Comparison of ENCODE assay signal across 8 cellular contexts in the genomic region with DNA sequence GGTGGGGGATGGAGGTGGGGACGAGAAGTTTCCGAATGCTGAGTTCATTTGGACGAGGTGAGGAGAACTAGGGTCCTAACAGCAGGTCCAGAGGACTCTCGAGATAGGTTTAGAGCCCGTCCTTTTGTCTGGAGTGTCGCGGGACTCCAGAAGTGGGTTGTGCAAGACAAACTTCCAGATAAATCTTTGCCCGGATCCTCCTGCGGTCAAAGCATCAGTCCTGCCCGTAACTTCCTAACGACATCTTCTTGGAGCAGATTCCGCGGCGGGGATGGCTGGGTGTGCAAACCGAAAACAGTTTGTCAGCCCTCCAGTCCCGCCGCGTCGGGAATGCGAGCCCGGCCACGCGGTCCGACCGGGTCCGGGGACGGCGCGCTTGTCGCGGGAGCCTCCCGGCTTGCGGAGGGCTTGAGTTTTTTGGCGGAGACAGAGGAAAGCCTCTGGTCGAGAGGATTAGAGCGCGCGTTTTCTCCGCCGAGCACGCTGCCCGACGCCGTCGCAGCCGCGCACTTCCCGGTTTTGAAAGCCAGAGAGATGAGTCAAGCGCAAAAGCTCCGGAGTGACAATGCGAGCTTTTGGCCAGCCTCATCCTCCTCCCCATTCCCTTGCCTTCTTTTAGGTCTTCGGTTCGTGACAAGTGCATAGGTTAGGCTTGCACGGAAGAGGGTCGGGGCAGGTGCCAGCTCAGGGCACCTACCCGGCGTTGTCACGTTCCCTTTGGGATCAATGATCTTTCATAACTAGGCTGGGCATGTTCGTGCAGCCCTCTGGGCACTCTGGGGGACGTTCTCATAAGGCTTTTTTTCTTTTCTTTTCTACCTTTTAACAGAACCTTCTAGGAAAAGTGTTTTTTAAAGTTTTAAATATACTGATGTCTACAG.
DNase-seq lines count a peak whose midpoint lies in the region; ATAC-seq and TF ChIP-seq lines count a peak whose summit lies in the region.

No MANE protein-coding gene starts in this region.

- TF ChIP-seq CTCF in A673 (conservative IDR thresholded peaks at IDR 0.05; ENCODE audit: low read depth, low read length) (no peak), OCI-LY3 (IDR thresholded peaks at IDR 0.05; ENCODE audit: low read depth, low read length) (no peak), fibroblast of villous mesenchyme (IDR thresholded peaks at IDR 0.05; ENCODE audit: insufficient read depth, low read depth, low read length) (no peak), neural crest cell (conservative IDR thresholded peaks at IDR 0.05) (no peak), type B pancreatic cell (conservative IDR thresholded peaks at IDR 0.05) (no peak)

- H3K36me3 Mint-ChIP-seq in neural crest cell (ENCODE audit: low read depth) (no peaks in the 10 kb centered on the region), type B pancreatic cell (no peaks in the 10 kb centered on the region)

- peak overlapping the region; percentile 30 for H3K4me2 ChIP-seq in OCI-LY3 (ENCODE audit: low read length)

- H3K4me1 ChIP-seq in A673 (ENCODE audit: insufficient read depth, low read length, poor library complexity, severe bottlenecking) (peaks cover 6% of the 10 kb centered on the region), OCI-LY3 (ENCODE audit: low read length) (peaks cover 11% of the 10 kb centered on the region)

- H3K4me1 Mint-ChIP-seq in neural crest cell (peaks cover 27% of the 10 kb centered on the region), type B pancreatic cell (ENCODE audit: unreplicated experiment) (peaks cover 7% of the 10 kb centered on the region)

- intact Hi-C loops in A673 (cut with micrococcal nuclease; ENCODE audit: unreplicated experiment), result loop anchor here (10.0 kb wide), 1 partner anchor 230 kb away; no protein-coding TSS in a partner anchor

- ATAC-seq in GM19463 (IDR thresholded peaks at IDR 0.05; ENCODE audit: unreplicated experiment), result peak; percentile 29

- no peaks in the 10 kb centered on the region for H3K9me3 Mint-ChIP-seq in neural crest cell
- no peaks in the 10 kb centered on the region for H3K9me3 Mint-ChIP-seq in type B pancreatic cell

- H3K27me3 Mint-ChIP-seq in neural crest cell (ENCODE audit: low read depth) (peaks cover 93% of the 10 kb centered on the region), type B pancreatic cell (peaks cover 88% of the 10 kb centered on the region)

- no peak overlapping the region for H2AFZ ChIP-seq in OCI-LY3 (ENCODE audit: low read depth, low read length)

- H3K4me3 ChIP-seq in A673 (ENCODE audit: low read depth, low read length, poor library complexity, severe bottlenecking), result peak overlapping the region; percentile 51
- H3K4me3 ChIP-seq in OCI-LY3 (ENCODE audit: low read length), result peak overlapping the region; percentile 21; the same call in 1 of the 2 replicates
- H3K4me3 ChIP-seq in fibroblast of villous mesenchyme (ENCODE audit: low read depth, low read length), result peak overlapping the region; percentile 66

- no peaks in the 10 kb centered on the region for H3K79me2 ChIP-seq in OCI-LY3 (ENCODE audit: low read length)

- H3K27ac Mint-ChIP-seq in neural crest cell (ENCODE audit: unreplicated experiment) (no peak overlapping the region), type B pancreatic cell (peak overlapping the region; percentile 70)

- H3K36me3 ChIP-seq in A673 (ENCODE audit: insufficient read depth, low read length, poor library complexity, severe bottlenecking), result no peaks in the 10 kb centered on the region
- H3K36me3 ChIP-seq in OCI-LY3 (replicated peaks; ENCODE audit: low read depth, low read length), result no peaks in the 10 kb centered on the region

- no peaks in the 10 kb centered on the region for H3K9me3 ChIP-seq in A673 (ENCODE audit: low read depth, low read length, poor library complexity, severe bottlenecking)
- H3K9me3 ChIP-seq in OCI-LY3 (ENCODE audit: insufficient read depth, low read length), result no peaks in the 10 kb centered on the region

- H3K27ac ChIP-seq in A673 (ENCODE audit: low read depth, low read length, poor library complexity, severe bottlenecking), result no peak overlapping the region
- H3K27ac ChIP-seq in OCI-LY3 (ENCODE audit: low read length), result no peak overlapping the region

- no TSS peak for BruUV-seq in A673 (replicated peaks; lab: Mats Ljungman, UMichigan)

- H3K27me3 ChIP-seq in A673 (replicated peaks; ENCODE audit: insufficient read depth, low read depth, low read length, poor library complexity) (peaks cover 58% of the 10 kb centered on the region), OCI-LY3 (ENCODE audit: low read depth, low read length) (no peaks in the 10 kb centered on the region)

- no peak overlapping the region for H3K9ac ChIP-seq in OCI-LY3 (ENCODE audit: low read length)

- POLR2A ChIA-PET in A673 (lab: Charles Lee; ENCODE audit: low non-redundant PET), result no interaction called here

- CTCF ChIA-PET in A673 (lab: Charles Lee), result no interaction called here

- H3K4me3 Mint-ChIP-seq in neural crest cell (peak overlapping the region; percentile 75), type B pancreatic cell (peak overlapping the region; percentile 92)

- H4K20me1 ChIP-seq in OCI-LY3 (ENCODE audit: insufficient read depth, low read length), result no peaks in the 10 kb centered on the region

- DNase-seq in A673 (ENCODE audit: low spot score), result peak; percentile 67
- peak; percentile 39 for DNase-seq in activated effector memory CD4-positive, alpha-beta T cell treated with Interleukin-2 at 50 U/mL for 16 hours
- peak; percentile 76 for DNase-seq in fibroblast of villous mesenchyme (ENCODE audit: low read depth)
- DNase-seq in neural crest cell (ENCODE audit: low read depth, low spot score), result peak; percentile 37
- DNase-seq in type B pancreatic cell (ENCODE audit: extremely low spot score, unreplicated experiment), result no peak
- DNase-seq in COLO829 (ENCODE audit: low spot score), result no peak

Comparison
In these comparisons a context has a peak if more than half of its experiments do, and no peak if none do; other contexts are left out.
1. DNase-seq: peak in A673 (single experiment), activated effector memory CD4-positive, alpha-beta T cell treated with Interleukin-2 at 50 U/mL for 16 hours (single experiment), fibroblast of villous mesenchyme (single experiment) and neural crest cell (single experiment); none in type B pancreatic cell (single experiment) and COLO829 (single experiment).
2. Peak in every context shown above with its lines, with median percentiles within 50 percentile points of each other: H3K4me3 ChIP-seq.